In genomic region chr6:2790588-2790987, GRCh38 we compare ENCODE assay signal across 9 cellular contexts.
DNase-seq lines count a peak whose midpoint lies in the region; ATAC-seq and TF ChIP-seq lines count a peak whose summit lies in the region.
"Had no signal": no experiment of that assay in that cellular context is flagged by ENCODE, and none has a peak within 500 bp of the region (broad histone marks: within the 10 kb centered on the region; RNA-seq: fewer than 3 reads in every experiment).

No MANE protein-coding gene starts in this region.

- H3K27me3 ChIP-seq in mucosa of stomach (ENCODE audit: control insufficient read depth, insufficient read depth, low read length) = no peaks in the 10 kb centered on the region

- DNase-seq in ACHN = peak; percentile 38
- DNase-seq in NCI-H524 (lab: John Stamatoyannopoulos, UW) = peak; percentile 30 to 65
- peak; percentile 35 for DNase-seq in epithelial cell of esophagus (ENCODE audit: low read depth)
- no peak for DNase-seq in NCI-H2227 treated with DMSO at 0.1 percent for 48 hours (lab: John Stamatoyannopoulos, UW)

- H3K9ac ChIP-seq in mucosa of stomach (ENCODE audit: low read length) = peak overlapping the region; percentile 30

- no peak for TF ChIP-seq CTCF in epithelial cell of esophagus (IDR thresholded peaks at IDR 0.05; ENCODE audit: insufficient read depth, low read depth, low read length, missing control alignments)

- H3K4me3 ChIP-seq in epithelial cell of esophagus (ENCODE audit: low read length) (no peak overlapping the region), mucosa of stomach (ENCODE audit: low read length) (no peak overlapping the region)

- in situ Hi-C loops in ACHN (cut with HindIII; ENCODE audit: low pct_ligation_motif_present, low pct_unique_long_range_greater_than_20kb, low sequenced_read_pairs) = no loop called here

- peaks cover 28% of the 10 kb centered on the region for H3K4me1 ChIP-seq in mucosa of stomach (ENCODE audit: control insufficient read depth, insufficient read depth, low read length)

- no peaks in the 10 kb centered on the region for H3K36me3 ChIP-seq in mucosa of stomach (ENCODE audit: control insufficient read depth, insufficient read depth, low read length)

- H3K9me3 ChIP-seq in mucosa of stomach (ENCODE audit: control insufficient read depth, low read length) = no peaks in the 10 kb centered on the region
- H3K9me3 ChIP-seq: Caco-2 had no signal

- ATAC-seq in GM18867 (IDR thresholded peaks at IDR 0.05; ENCODE audit: unreplicated experiment) = no peak
- no peak for ATAC-seq in GM18870 (IDR thresholded peaks at IDR 0.05; ENCODE audit: unreplicated experiment)
- ATAC-seq in GM21786 (IDR thresholded peaks at IDR 0.05; ENCODE audit: unreplicated experiment) = no peak
